Comparison of ENCODE assay signal across 19 cellular contexts in the genomic region with DNA sequence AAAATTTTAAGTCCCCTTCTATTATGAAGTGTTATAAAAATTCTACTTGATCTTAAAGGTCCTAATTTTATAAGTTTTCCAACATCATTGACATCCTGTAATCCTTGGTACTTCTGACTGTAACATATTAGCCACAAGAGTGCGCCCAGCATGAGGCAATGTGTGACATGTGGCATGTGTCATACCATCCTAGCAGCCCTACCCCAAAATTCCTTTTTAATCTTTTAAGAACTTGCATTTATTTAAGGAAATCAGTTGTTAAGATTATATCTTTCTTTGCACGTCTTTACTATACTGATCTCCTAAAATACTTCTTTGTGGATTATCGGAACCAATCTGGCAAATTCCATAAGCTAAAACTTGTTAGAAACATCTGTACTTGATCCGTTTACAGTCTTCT.
"Had no signal": no experiment of that assay in that cellular context is flagged by ENCODE, and none has a peak within 500 bp of the region (broad histone marks: within the 10 kb centered on the region; RNA-seq: fewer than 3 reads in every experiment).

No MANE protein-coding gene starts in this region.

- FAIRE-seq: kidney had no signal

- H3K9ac ChIP-seq: parathyroid adenoma had no signal

- H3K4me3 ChIP-seq: cardiac muscle cell, dorsolateral prefrontal cortex, esophagus squamous epithelium, left ventricle myocardium inferior, tibial artery, vagina had no signal

- H3K79me2 ChIP-seq: parathyroid adenoma had no signal

- H3K27me3 ChIP-seq: cardiac muscle cell, esophagus squamous epithelium, tibial artery, vagina had no signal

- H3K27ac ChIP-seq: cardiac muscle cell, dorsolateral prefrontal cortex, left ventricle myocardium inferior, neutrophil, parathyroid adenoma, tibial artery, vagina had no signal

- H2AFZ ChIP-seq: parathyroid adenoma had no signal

- ATAC-seq: activated naive CD4-positive, alpha-beta T cell treated with anti-CD3 and anti-CD28 coated beads, Interleukin-2, amount 50 U/mL, for 72 hours; natural killer cell; WTC11 had no signal

- H3K9me3 ChIP-seq: esophagus squamous epithelium, left ventricle myocardium inferior, neutrophil, tibial artery, vagina had no signal

- H3K36me3 ChIP-seq: cardiac muscle cell, esophagus squamous epithelium, left ventricle myocardium inferior, neutrophil, tibial artery, vagina had no signal

- DNase-seq: activated CD4-positive, alpha-beta memory T cell treated with anti-CD3 and anti-CD28 coated beads, Interleukin-2, amount 10 ng/mL, durations not matched to agents 7 days and 5 days; activated CD4-positive, alpha-beta T cell treated with anti-CD3 and anti-CD28 coated beads for 4 hours; activated gamma-delta T cell; activated T-cell treated with anti-CD3 and anti-CD28 coated beads, Interleukin-2, amount 50 U/mL, for 24 hours; dorsolateral prefrontal cortex; esophagus squamous epithelium; hypothalamus; kidney; left ventricle myocardium inferior; natural killer cell; stimulated activated CD4-positive, alpha-beta T cell treated with anti-CD3 and anti-CD28 coated beads, Interleukin-4, amount 100 ng/mL, for 1 hour; stimulated activated naive CD4-positive, alpha-beta T cell; tibial artery had no signal
